8 cellular contexts compared by ENCODE assay signal in genomic region chr5:138464018-138464387, GRCh38. TPM values are rescaled to one million over a fixed set of nuclear protein-coding genes. Genes with fewer than 3 reads are reported as not detected.
DNase-seq lines count a peak whose midpoint lies in the region; ATAC-seq and TF ChIP-seq lines count a peak whose summit lies in the region.

No MANE protein-coding gene starts in this region.

- H3K4me3 ChIP-seq in NT2/D1 (ENCODE audit: insufficient read length, low read depth) (peak overlapping the region; percentile 72), mucosa of descending colon (peak overlapping the region; percentile 48)

- intact Hi-C loops in mucosa of descending colon (cut with DNase I, micrococcal nuclease): no loop called here

- peak; percentile 88 for TF ChIP-seq CTCF in mucosa of descending colon (IDR thresholded peaks at IDR 0.05)

- H3K4me1 ChIP-seq in NT2/D1 (ENCODE audit: insufficient read depth, insufficient read length): peaks cover 4% of the 10 kb centered on the region
- peaks cover 15% of the 10 kb centered on the region for H3K4me1 ChIP-seq in mucosa of descending colon (ENCODE audit: low read depth)

- DNase-seq in D341Med (ENCODE audit: low spot score) (peak; percentile 96), HUDEP-2 (lab: John Stamatoyannopoulos, UW; ENCODE audit: unreplicated experiment in 76 of 76) (peak in 74 of 76 experiments; percentile 15 to 95 (median 90)), NT2/D1 (ENCODE audit: low read depth, low spot score) (peak; percentile 86), epidermal melanocyte (ENCODE audit: insufficient read length, low spot score) (peak; percentile 90), mucosa of descending colon (peak; percentile 94 to 98 (median 97))
- DNase-seq in activated CD8-positive, alpha-beta memory T cell treated with anti-CD3 and anti-CD28 coated beads, Interleukin-2, amount 50 U/mL, for 48 hours: peak; percentile 98
- peak; percentile 82 to 85 for DNase-seq in stimulated activated CD8-positive, alpha-beta memory T cell treated with anti-CD3 and anti-CD28 coated beads, Interleukin-4, amount 100 ng/mL, for 1 hour (ENCODE audit: low read depth in 2 of 2, low spot score in 1 of 2)

- peak; percentile 49 for ATAC-seq in GM21381 (IDR thresholded peaks at IDR 0.05; ENCODE audit: unreplicated experiment)
- ATAC-seq in mucosa of descending colon: peak; percentile 79

- H3K9me3 ChIP-seq in NT2/D1 (ENCODE audit: insufficient read depth, low read length) (no peaks in the 10 kb centered on the region), mucosa of descending colon (no peaks in the 10 kb centered on the region)

- peaks cover 12% of the 10 kb centered on the region for H3K27me3 ChIP-seq in NT2/D1 (ENCODE audit: insufficient read depth, insufficient read length)

- H3K36me3 ChIP-seq in NT2/D1 (ENCODE audit: insufficient read depth, insufficient read length, low read length): peaks cover 3% of the 10 kb centered on the region
- no peaks in the 10 kb centered on the region for H3K36me3 ChIP-seq in mucosa of descending colon (ENCODE audit: low read depth)

- H3K9ac ChIP-seq in NT2/D1 (ENCODE audit: insufficient read length, low read depth): peak overlapping the region; percentile 79

RNA-seq across cellular contexts. Expression of gene EGR1, which starts 1.3 kb away (rescaled TPM):
- total RNA-seq in mucosa of descending colon: 10 to 100 TPM; 16.8 to 90.0 (median 23.5) TPM

RNA-seq across cellular contexts. Expression of gene REEP2, which starts 25.1 kb away (rescaled TPM):
- 10 to 100 TPM in 1 of 3 donors, 1 to 10 TPM in 2; 1.0 to 16.3 (median 2.7) TPM for total RNA-seq in mucosa of descending colon

Comparison
In these comparisons a context has a peak if more than half of its experiments do, and no peak if none do; other contexts are left out.
1. Peak in every context shown above with its lines: DNase-seq, ATAC-seq and H3K4me3 ChIP-seq.